1 cellular context compared by ENCODE assay signal in the genomic region with DNA sequence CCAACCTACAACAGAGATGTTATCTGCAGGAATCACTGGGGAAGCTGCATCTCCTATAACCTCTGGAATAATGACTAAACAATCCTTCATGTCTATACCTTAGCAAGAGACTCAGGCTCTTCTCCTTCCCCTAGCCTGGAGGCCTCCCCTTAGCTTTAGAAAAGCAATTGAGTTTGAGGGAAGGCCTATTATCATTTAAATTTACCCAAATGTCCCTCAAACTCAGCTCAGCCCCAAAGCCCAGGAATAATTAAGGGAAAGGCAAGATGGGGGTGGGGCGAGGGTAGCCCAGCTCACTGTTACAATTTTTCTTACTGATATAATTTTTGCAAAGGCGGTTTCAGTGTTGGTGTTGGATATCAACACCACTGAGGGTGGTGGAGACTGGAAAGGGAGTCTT.
TF ChIP-seq lines count a peak whose summit lies in the region.

No MANE protein-coding gene starts in this region.

TF ChIP-seq in endothelial cell of umbilical vein, 7 proteins besides CTCF, POLR2A, EP300 and RAD21:
- TF ChIP-seq FOS (IDR thresholded peaks at IDR 0.05; ENCODE audit: borderline replicate concordance, insufficient read depth, low read length) (no peak), MYC (IDR thresholded peaks at IDR 0.05; ENCODE audit: low read depth, low read length) (no peak), EZH2 (IDR thresholded peaks at IDR 0.05; ENCODE audit: borderline replicate concordance, low read depth, low read length, severe bottlenecking) (no peak), GATA2 (IDR thresholded peaks at IDR 0.05; ENCODE audit: insufficient read depth, insufficient read length, low read depth, low read length) (no peak), POLR2AphosphoS5 (IDR thresholded peaks at IDR 0.05; ENCODE audit: insufficient read depth, low read depth, low read length) (no peak), JUN (IDR thresholded peaks at IDR 0.05; ENCODE audit: borderline replicate concordance, insufficient read depth, insufficient read length, low read depth) (no peak)
- TF ChIP-seq, protein P1, sequence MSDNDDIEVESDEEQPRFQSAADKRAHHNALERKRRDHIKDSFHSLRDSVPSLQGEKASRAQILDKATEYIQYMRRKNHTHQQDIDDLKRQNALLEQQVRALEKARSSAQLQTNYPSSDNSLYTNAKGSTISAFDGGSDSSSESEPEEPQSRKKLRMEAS (IDR thresholded peaks at IDR 0.05; ENCODE audit: insufficient read depth, insufficient read length) = no peak
